In genomic region chr17:59126809-59127417, GRCh38 we compare ENCODE assay signal across 15 cellular contexts. TPM values are rescaled to one million over a fixed set of nuclear protein-coding genes. Genes with fewer than 3 reads are reported as not detected.
DNase-seq lines count a peak whose midpoint lies in the region; ATAC-seq and TF ChIP-seq lines count a peak whose summit lies in the region.
"Had no signal": no experiment of that assay in that cellular context is flagged by ENCODE, and none has a peak within 500 bp of the region (broad histone marks: within the 10 kb centered on the region; RNA-seq: fewer than 3 reads in every experiment).

No MANE protein-coding gene starts in this region.

- WGBS in aorta, 2 donors: 62 to 76% methylated on average over 3 of the region's 3 CpGs

- no peaks in the 10 kb centered on the region for H3K4me1 ChIP-seq in PC-3 (ENCODE audit: insufficient read depth, low read length)
- H3K4me1 ChIP-seq in aorta (ENCODE audit: control insufficient read depth in 1 of 2, insufficient read depth in 2 of 2, low read length in 2 of 2): no peaks in the 10 kb centered on the region
- H3K4me1 ChIP-seq: A549 had no signal

- H3K36me3 ChIP-seq in PC-3 (ENCODE audit: low read depth, low read length) (peaks cover 18% of the 10 kb centered on the region), aorta (ENCODE audit: control insufficient read depth in 1 of 2, insufficient read depth in 2 of 2, low read length in 1 of 2) (no peaks in the 10 kb centered on the region)

- no peaks in the 10 kb centered on the region for H3K9me3 ChIP-seq in PC-3 (ENCODE audit: low read length)
- H3K9me3 ChIP-seq in aorta (ENCODE audit: control insufficient read depth, low read length): no peaks in the 10 kb centered on the region
- H3K9me3 ChIP-seq: A549, BE2C had no signal

- H3F3A ChIP-seq in PC-3 (ENCODE audit: low read length, unreplicated experiment): no peaks in the 10 kb centered on the region

- H3K27ac Mint-ChIP-seq in activated naive CD8-positive, alpha-beta T cell: peak overlapping the region; percentile 12
- H3K27ac Mint-ChIP-seq in activated naive CD8-positive, alpha-beta T cell treated with anti-CD3 and anti-CD28 coated beads for 36 hours: no peak overlapping the region
- H3K27ac Mint-ChIP-seq in stimulated activated effector memory CD8-positive, alpha-beta T cell treated with anti-CD3 and anti-CD28 coated beads, Interleukin-12 subunit alpha, Interleukin-12 subunit beta, amount 100 ng/mL, for 72 hours: no peak overlapping the region

- H3K79me2 ChIP-seq in PC-3 (ENCODE audit: low read length): peaks cover 11% of the 10 kb centered on the region; the same call in 1 of the 2 replicates

- DNase-seq in activated naive CD8-positive, alpha-beta T cell treated with anti-CD3 and anti-CD28 coated beads for 36 hours: no peak
- DNase-seq in PC-3 (no peak), aorta (no peak), SKM-1 (lab: John Stamatoyannopoulos, UW; ENCODE audit: unreplicated experiment) (no peak)
- no peak for DNase-seq in stimulated activated effector memory CD8-positive, alpha-beta T cell treated with anti-CD3 and anti-CD28 coated beads, Interleukin-12 subunit alpha, Interleukin-12 subunit beta, amount 100 ng/mL, for 72 hours (ENCODE audit: low spot score in 2 of 2)
- DNase-seq: BE2C; CD4-positive, alpha-beta memory T cell; DMS79; GM23248 had no signal

- no peaks in the 10 kb centered on the region for H3K27me3 ChIP-seq in PC-3 (ENCODE audit: low read length)
- no peaks in the 10 kb centered on the region for H3K27me3 ChIP-seq in aorta (ENCODE audit: control insufficient read depth in 1 of 2, insufficient read depth in 2 of 2, low read length in 1 of 2)
- H3K27me3 ChIP-seq: BE2C had no signal

- no peaks in the 10 kb centered on the region for H3K4me1 Mint-ChIP-seq in activated naive CD8-positive, alpha-beta T cell (ENCODE audit: low read depth)
- H3K4me1 Mint-ChIP-seq in activated naive CD8-positive, alpha-beta T cell treated with anti-CD3 and anti-CD28 coated beads for 36 hours: no peaks in the 10 kb centered on the region
- no peaks in the 10 kb centered on the region for H3K4me1 Mint-ChIP-seq in stimulated activated effector memory CD8-positive, alpha-beta T cell treated with anti-CD3 and anti-CD28 coated beads, Interleukin-12 subunit alpha, Interleukin-12 subunit beta, amount 100 ng/mL, for 72 hours

- H3K4me3 ChIP-seq in PC-3 (ENCODE audit: low read length): no peak overlapping the region
- no peak overlapping the region for H3K4me3 ChIP-seq in aorta (ENCODE audit: low read length in 2 of 2)
- H3K4me3 ChIP-seq: A549, GM12878, GM23248 had no signal

- H3K9ac ChIP-seq in PC-3 (ENCODE audit: low read length): no peak overlapping the region
- H3K9ac ChIP-seq: GM23248 had no signal

- H3K36me3 Mint-ChIP-seq in activated naive CD8-positive, alpha-beta T cell: peaks cover 7% of the 10 kb centered on the region
- peaks cover 7% of the 10 kb centered on the region for H3K36me3 Mint-ChIP-seq in activated naive CD8-positive, alpha-beta T cell treated with anti-CD3 and anti-CD28 coated beads for 36 hours
- peaks cover 68% of the 10 kb centered on the region for H3K36me3 Mint-ChIP-seq in stimulated activated effector memory CD8-positive, alpha-beta T cell treated with anti-CD3 and anti-CD28 coated beads, Interleukin-12 subunit alpha, Interleukin-12 subunit beta, amount 100 ng/mL, for 72 hours

- CTCF ChIA-PET in PC-3 (lab: Charles Lee): no interaction called here

- H3K27ac ChIP-seq in PC-3 (ENCODE audit: low read length): no peak overlapping the region
- no peak overlapping the region for H3K27ac ChIP-seq in aorta (ENCODE audit: low read depth in 1 of 2, low read length in 2 of 2)
- H3K27ac ChIP-seq: A549, C4-2B, GM23248 had no signal

- no peaks in the 10 kb centered on the region for H3K9me2 ChIP-seq in PC-3 (replicated peaks; ENCODE audit: low read length)

- H4K20me1 ChIP-seq in PC-3 (ENCODE audit: low read length): no peaks in the 10 kb centered on the region

- H3K4me2 ChIP-seq in PC-3 (ENCODE audit: low read length): no peak overlapping the region
- H3K4me2 ChIP-seq: A549 had no signal

- no peak overlapping the region for H3K4me3 Mint-ChIP-seq in activated naive CD8-positive, alpha-beta T cell
- no peak overlapping the region for H3K4me3 Mint-ChIP-seq in activated naive CD8-positive, alpha-beta T cell treated with anti-CD3 and anti-CD28 coated beads for 36 hours
- no peak overlapping the region for H3K4me3 Mint-ChIP-seq in stimulated activated effector memory CD8-positive, alpha-beta T cell treated with anti-CD3 and anti-CD28 coated beads, Interleukin-12 subunit alpha, Interleukin-12 subunit beta, amount 100 ng/mL, for 72 hours
- H3K4me3 Mint-ChIP-seq: CD4-positive, alpha-beta memory T cell had no signal

- TF ChIP-seq CTCF in PC-3 (conservative IDR thresholded peaks at IDR 0.05; ENCODE audit: low read depth, low read length): no peak

- no peaks in the 10 kb centered on the region for H3K27me3 Mint-ChIP-seq in activated naive CD8-positive, alpha-beta T cell
- no peaks in the 10 kb centered on the region for H3K27me3 Mint-ChIP-seq in activated naive CD8-positive, alpha-beta T cell treated with anti-CD3 and anti-CD28 coated beads for 36 hours
- H3K27me3 Mint-ChIP-seq: CD4-positive, alpha-beta memory T cell had no signal

- POLR2A ChIA-PET in PC-3 (lab: Charles Lee; ENCODE audit: unreplicated experiment): no interaction called here

- no TSS peak for BruUV-seq in PC-3 (replicated peaks; lab: Mats Ljungman, UMichigan)

- no peaks in the 10 kb centered on the region for H3K9me3 Mint-ChIP-seq in activated naive CD8-positive, alpha-beta T cell (ENCODE audit: low read depth)
- H3K9me3 Mint-ChIP-seq in activated naive CD8-positive, alpha-beta T cell treated with anti-CD3 and anti-CD28 coated beads for 36 hours: no peaks in the 10 kb centered on the region
- no peaks in the 10 kb centered on the region for H3K9me3 Mint-ChIP-seq in stimulated activated effector memory CD8-positive, alpha-beta T cell treated with anti-CD3 and anti-CD28 coated beads, Interleukin-12 subunit alpha, Interleukin-12 subunit beta, amount 100 ng/mL, for 72 hours
- H3K9me3 Mint-ChIP-seq: CD4-positive, alpha-beta memory T cell had no signal

- intact Hi-C loops in PC-3 (cut with micrococcal nuclease) (no loop called here), aorta (cut with DNase I) (no loop called here)

- ATAC-seq in PC-3 (peak; percentile 67), SK-N-SH treated with all-trans-retinoic acid at 6 μM for 48 hours (peak; percentile 21; the same call in 2 of the 3 replicates), aorta (ENCODE audit: low FRiP score) (no peak)
- peak; percentile 70 for ATAC-seq in stimulated activated effector memory CD8-positive, alpha-beta T cell treated with anti-CD3 and anti-CD28 coated beads, Interleukin-12 subunit alpha, Interleukin-12 subunit beta, amount 100 ng/mL, for 72 hours
- ATAC-seq: A549, GM12878, HCT116 had no signal

- H2AFZ ChIP-seq in PC-3 (ENCODE audit: low read length): no peak overlapping the region
- H2AFZ ChIP-seq: GM23248 had no signal

TF ChIP-seq in SK-N-SH treated with all-trans-retinoic acid at 6 μM for 48 hours, 23 proteins besides CTCF, POLR2A, EP300 and RAD21:
- no peak for TF ChIP-seq TSHZ2 (CRISPR knock-in tag; IDR thresholded peaks at IDR 0.05)
- peak; percentile 73; the same call in 1 of the 2 replicates for TF ChIP-seq ZNF8 (CRISPR knock-in tag; IDR thresholded peaks at IDR 0.05)
- TF ChIP-seq ZFP30 (CRISPR knock-in tag; IDR thresholded peaks at IDR 0.05): no peak
- TF ChIP-seq TCF4 (CRISPR knock-in tag; IDR thresholded peaks at IDR 0.05; ENCODE audit: borderline replicate concordance): peak; percentile 47; the same call in 1 of the 2 replicates

RNA-seq across cellular contexts. Expression of gene TRIM37, which starts 20.2 kb away (rescaled TPM):
- 10 to 100 TPM; 25.1 to 26.0 TPM for total RNA-seq in activated naive CD8-positive, alpha-beta T cell treated with anti-CD3 and anti-CD28 coated beads for 36 hours
- total RNA-seq in PC-3 (2014; rRNA removed) (35.1 and 42.0 TPM in 2 replicates), aorta (10 to 100 TPM; 17.3 to 23.8 TPM)
- polyA plus RNA-seq in aorta: 10 to 100 TPM in 1 of 2 donors, 1 to 10 TPM in 1; 7.9 to 11.1 TPM

RNA-seq across cellular contexts. Expression of gene SKA2, which starts 28.1 kb away (rescaled TPM):
- total RNA-seq in activated naive CD8-positive, alpha-beta T cell treated with anti-CD3 and anti-CD28 coated beads for 36 hours: 10 to 100 TPM; 68.9 to 85.4 TPM
- total RNA-seq in PC-3 (2014; rRNA removed) (143 and 155 TPM in 2 replicates), aorta (10 to 100 TPM; 20.5 to 25.8 TPM)
- polyA plus RNA-seq in aorta: 100 to 1,000 TPM in 1 of 2 donors, 10 to 100 TPM in 1; 29.1 to 111 TPM

RNA-seq across cellular contexts. Expression of gene PRR11, which starts 28.6 kb away (rescaled TPM):
- 10 to 100 TPM; 66.4 to 67.3 TPM for total RNA-seq in activated naive CD8-positive, alpha-beta T cell treated with anti-CD3 and anti-CD28 coated beads for 36 hours
- total RNA-seq in PC-3 (2014; rRNA removed) (77.2 and 78.9 TPM in 2 replicates), aorta (1 to 10 TPM in 1 of 2 donors, under 1 TPM in 1; 0.62 to 2.9 TPM)
- polyA plus RNA-seq in aorta: 1 to 10 TPM in 1 of 2 donors, under 1 TPM in 1; 0.13 to 1.8 TPM

Comparison
In these comparisons a context has a peak if more than half of its experiments do, and no peak if none do; other contexts are left out.
1. RNA of gene PRR11, which starts 28.6 kb away (total RNA-seq): 77.2 to 78.9 TPM in PC-3 and 66.4 to 67.3 TPM in activated naive CD8-positive, alpha-beta T cell treated with anti-CD3 and anti-CD28 coated beads for 36 hours; 0.62 to 2.9 TPM in aorta; every median in the first group is over 10 times any median in the second.